1 cellular context compared by ENCODE assay signal in genomic region chr15:31293655-31294054, GRCh38.
TF ChIP-seq lines count a peak whose summit lies in the region.

No MANE protein-coding gene starts in this region.

TF ChIP-seq in HepG2, 621 proteins besides CTCF, POLR2A, EP300 and RAD21 (continued from another document and continues in another):
- TF ChIP-seq E2F5 (CRISPR knock-in tag; conservative IDR thresholded peaks at IDR 0.05) (no peak), U2AF2 (IDR thresholded peaks at IDR 0.05; ENCODE audit: low read depth, low read length) (no peak), PHF8 (CRISPR knock-in tag; IDR thresholded peaks at IDR 0.05) (no peak), NRL (CRISPR knock-in tag; IDR thresholded peaks at IDR 0.05; ENCODE audit: borderline replicate concordance) (no peak), TMF1 (CRISPR knock-in tag; IDR thresholded peaks at IDR 0.05; ENCODE audit: low read depth) (no peak), DMTF1 (CRISPR knock-in tag; IDR thresholded peaks at IDR 0.05) (no peak), TSC22D2 (CRISPR knock-in tag; IDR thresholded peaks at IDR 0.05; ENCODE audit: borderline replicate concordance) (no peak), PBX3 (CRISPR knock-in tag; IDR thresholded peaks at IDR 0.05; ENCODE audit: borderline replicate concordance) (no peak), IKZF5 (CRISPR knock-in tag; IDR thresholded peaks at IDR 0.05) (peak; percentile 76; the same call in 1 of the 2 replicates), CREBL2 (CRISPR knock-in tag; IDR thresholded peaks at IDR 0.05; ENCODE audit: borderline replicate concordance) (no peak), ZNF24 (IDR thresholded peaks at IDR 0.05) (no peak), ZNF282 (IDR thresholded peaks at IDR 0.05; ENCODE audit: partially characterized antibody) (no peak), ZNF543 (CRISPR knock-in tag; IDR thresholded peaks at IDR 0.05) (no peak), SNAPC4 (CRISPR knock-in tag; IDR thresholded peaks at IDR 0.05) (no peak), KDM5B (CRISPR knock-in tag; IDR thresholded peaks at IDR 0.05; ENCODE audit: borderline replicate concordance) (no peak), CSRNP2 (CRISPR knock-in tag; conservative IDR thresholded peaks at IDR 0.05; ENCODE audit: low read depth) (no peak), ZNF235 (CRISPR knock-in tag; IDR thresholded peaks at IDR 0.05; ENCODE audit: borderline replicate concordance) (no peak), CCAR2 (optimal IDR thresholded peaks at IDR 0.05; ENCODE audit: low read depth, low read length) (no peak), ZNF577 (CRISPR knock-in tag; IDR thresholded peaks at IDR 0.05; ENCODE audit: borderline replicate concordance, low read depth) (no peak), NFKBIZ (CRISPR knock-in tag; IDR thresholded peaks at IDR 0.05) (0 out of 2 replicates have a peak, but pooled peaks have one; percentile 58), DDIT3 (CRISPR knock-in tag; IDR thresholded peaks at IDR 0.05) (no peak), ZNF691 (CRISPR knock-in tag; IDR thresholded peaks at IDR 0.05; ENCODE audit: borderline replicate concordance, low read depth) (no peak), ZFX (CRISPR knock-in tag; IDR thresholded peaks at IDR 0.05; ENCODE audit: low read depth) (no peak), HMG20A (CRISPR knock-in tag; IDR thresholded peaks at IDR 0.05; ENCODE audit: borderline replicate concordance) (peak; percentile 94), GPBP1L1 (CRISPR knock-in tag; IDR thresholded peaks at IDR 0.05) (no peak), SP1 (IDR thresholded peaks at IDR 0.05) (no peak), SP1 (CRISPR knock-in tag; IDR thresholded peaks at IDR 0.05) (no peak), PRPF4 (IDR thresholded peaks at IDR 0.05; ENCODE audit: low read depth, low read length, poor library complexity, severe bottlenecking) (no peak), GFI1 (CRISPR knock-in tag; IDR thresholded peaks at IDR 0.05; ENCODE audit: borderline replicate concordance) (no peak), ZNF276 (CRISPR knock-in tag; IDR thresholded peaks at IDR 0.05; ENCODE audit: low read depth) (no peak), HNF1B (CRISPR knock-in tag; IDR thresholded peaks at IDR 0.05) (no peak), ZNF274 (CRISPR knock-in tag; IDR thresholded peaks at IDR 0.05) (no peak), ZNF362 (CRISPR knock-in tag; IDR thresholded peaks at IDR 0.05; ENCODE audit: borderline replicate concordance) (peak; percentile 21; the same call in 1 of the 2 replicates), KMT2B (CRISPR knock-in tag; IDR thresholded peaks at IDR 0.05) (no peak)
